Comparison of ENCODE assay signal across 8 cellular contexts in genomic region chr2:171574149-171574795, GRCh38. TPM values are rescaled to one million over a fixed set of nuclear protein-coding genes. Genes with fewer than 3 reads are reported as not detected.
A peak's percentile ranks its signal among the peaks of the same experiment; 100 is the strongest.
DNase-seq lines count a peak whose midpoint lies in the region; ATAC-seq lines count a peak whose summit lies in the region.

No MANE protein-coding gene starts in this region.

- DNase-seq in AG08395 (ENCODE audit: low spot score), result peak; percentile 98
- DNase-seq in NCI-H510A (lab: John Stamatoyannopoulos, UW), result peak; percentile 48
- peak; percentile 75 to 77 for DNase-seq in activated CD4-positive, alpha-beta T cell treated with anti-CD3 and anti-CD28 coated beads, Interleukin-2, amount 50 U/mL, for 24 hours (ENCODE audit: low read depth in 1 of 2, low spot score in 1 of 2)
- DNase-seq in dermis microvascular lymphatic vessel endothelial cell (ENCODE audit: low read depth in 2 of 2), result peak; percentile 36 to 73
- peak; percentile 76 to 82 for DNase-seq in lung microvascular endothelial cell (ENCODE audit: low read depth in 2 of 2)
- peak; percentile 63 for DNase-seq in stimulated activated CD8-positive, alpha-beta memory T cell treated with anti-CD3 and anti-CD28 coated beads, Interleukin-12 subunit alpha, Interleukin-12 subunit beta, amount 100 ng/mL, for 4 hours (ENCODE audit: low read depth)

- peak; percentile 86 for ATAC-seq in GM18861 (IDR thresholded peaks at IDR 0.05; ENCODE audit: unreplicated experiment)
- ATAC-seq in HG03135 (IDR thresholded peaks at IDR 0.05; ENCODE audit: unreplicated experiment), result peak; percentile 95

RNA-seq across cellular contexts. Expression of gene CYBRD1, which starts 52.0 kb away (rescaled TPM):
- total RNA-seq in dermis microvascular lymphatic vessel endothelial cell, result 9.6 and 22.8 TPM in 2 replicates
- 14.6 and 25.0 TPM in 2 replicates for total RNA-seq in lung microvascular endothelial cell

Comparison
In these comparisons a context has a peak if more than half of its experiments do, and no peak if none do; other contexts are left out.
1. Peak in every context shown above with its lines: DNase-seq and ATAC-seq.
2. DNase-seq: peak in every context shown above with its lines; median percentile 98 in AG08395; 79 in lung microvascular endothelial cell; 76 in activated CD4-positive, alpha-beta T cell treated with anti-CD3 and anti-CD28 coated beads, Interleukin-2, amount 50 U/mL, for 24 hours; 63 in stimulated activated CD8-positive, alpha-beta memory T cell treated with anti-CD3 and anti-CD28 coated beads, Interleukin-12 subunit alpha, Interleukin-12 subunit beta, amount 100 ng/mL, for 4 hours; 54 in dermis microvascular lymphatic vessel endothelial cell; 48 in NCI-H510A.